Comparison of ENCODE assay signal across 20 cellular contexts in genomic region chr5:153267506-153267905, GRCh38.
"Had no signal": no experiment of that assay in that cellular context is flagged by ENCODE, and none has a peak within 500 bp of the region (broad histone marks: within the 10 kb centered on the region; RNA-seq: fewer than 3 reads in every experiment).

No MANE protein-coding gene starts in this region.

- H3K79me2 ChIP-seq: parathyroid adenoma had no signal

- H2AFZ ChIP-seq: parathyroid adenoma had no signal

- H3K9ac ChIP-seq: parathyroid adenoma had no signal

- H3K27ac ChIP-seq: dorsolateral prefrontal cortex, gastrocnemius medialis, parathyroid adenoma, sigmoid colon, spleen, WERI-Rb-1 had no signal

- H3K4me3 ChIP-seq: dorsolateral prefrontal cortex, gastrocnemius medialis, sigmoid colon, spleen had no signal

- H3K9me3 ChIP-seq: gastrocnemius medialis, sigmoid colon, spleen had no signal

- H3K27me3 ChIP-seq: dorsolateral prefrontal cortex, gastrocnemius medialis, sigmoid colon, spleen had no signal

- H3K36me3 ChIP-seq: gastrocnemius medialis, sigmoid colon, spleen, WERI-Rb-1 had no signal

- DNase-seq: activated CD4-positive, alpha-beta memory T cell treated with anti-CD3 and anti-CD28 coated beads for 36 hours; activated CD4-positive, alpha-beta T cell treated with anti-CD3 and anti-CD28 coated beads for 1 hour; activated CD8-positive, alpha-beta memory T cell treated with anti-CD3 and anti-CD28 coated beads, Interleukin-2, amount 10 ng/mL, durations not matched to agents 7 days and 5 days; amygdala; caudate nucleus; dorsolateral prefrontal cortex; gastrocnemius medialis; head of caudate nucleus; immature natural killer cell; left cardiac atrium; mesendoderm; naive thymus-derived CD8-positive, alpha-beta T cell; sigmoid colon; spleen; stimulated activated CD4-positive, alpha-beta T cell treated with anti-CD3 and anti-CD28 coated beads, Interleukin-4, amount 100 ng/mL, for 4 hours; stimulated activated naive B cell treated with anti-CD40 and anti-IgM and Interleukin-4, amounts not matched to agents 10 μg/mL and 1 μg/mL and 100 μg/mL, for 72 hours; SW 1271; T-helper 2 cell; WERI-Rb-1 had no signal

- ATAC-seq: activated CD8-positive, alpha-beta memory T cell treated with anti-CD3 and anti-CD28 coated beads, Interleukin-2, amount 10 ng/mL, durations not matched to agents 7 days and 5 days; gastrocnemius medialis; naive thymus-derived CD8-positive, alpha-beta T cell; stimulated activated naive B cell treated with anti-CD40 and anti-IgM and Interleukin-4, amounts not matched to agents 10 μg/mL and 1 μg/mL and 100 μg/mL, for 72 hours had no signal

- H3K4me1 ChIP-seq: gastrocnemius medialis, parathyroid adenoma, sigmoid colon, spleen had no signal
